ENCODE assay signal across 12 cellular contexts in genomic region chr11:131865860-131866259, GRCh38.
DNase-seq lines count a peak whose midpoint lies in the region; ATAC-seq and TF ChIP-seq lines count a peak whose summit lies in the region.
"Had no signal": no experiment of that assay in that cellular context is flagged by ENCODE, and none has a peak within 500 bp of the region (broad histone marks: within the 10 kb centered on the region; RNA-seq: fewer than 3 reads in every experiment).

No MANE protein-coding gene starts in this region.

- no CpG with 5 or more reads among the region's 3 CpGs for WGBS in neuronal stem cell (ENCODE audit: extremely low coverage in 2 of 2, insufficient read length in 2 of 2, insufficient replicate concordance in 1 of 2), 2 donors
- 82 to 84% methylated on average over 3 of the region's 3 CpGs for WGBS in lower leg skin, 2 donors

- H3K4me3 ChIP-seq in GM23338, result no peak overlapping the region
- H3K4me3 ChIP-seq in neuronal stem cell (ENCODE audit: low read length in 2 of 2), result peak overlapping the region in 1 of 2 donors; percentile 47
- no peak overlapping the region for H3K4me3 ChIP-seq in lower leg skin (ENCODE audit: low read depth, poor library complexity, severe bottlenecking)
- H3K4me3 ChIP-seq: A549, K562 had no signal

- H3K27me3 ChIP-seq in GM23338 (ENCODE audit: insufficient read depth), result no peaks in the 10 kb centered on the region
- peaks cover 0 to 2% (median 0%) of the 10 kb centered on the region in 3 experiments for H3K27me3 ChIP-seq in neuronal stem cell (ENCODE audit: control insufficient read depth in 3 of 3, insufficient read depth in 3 of 3, low read depth in 1 of 3, low read length in 3 of 3)

- peaks cover 3% of the 10 kb centered on the region for H3K9me2 ChIP-seq in GM23338 (ENCODE audit: insufficient read depth)

- TF ChIP-seq POLR2A in lower leg skin (IDR thresholded peaks at IDR 0.05), result no peak

- H3K27ac Mint-ChIP-seq in GM23338, result peak overlapping the region; percentile 15; the same call in 1 of the 2 replicates
- peak overlapping the region in 3 of 5 experiments; percentile 17 to 69 (median 18) for H3K27ac Mint-ChIP-seq in brain
- H3K27ac Mint-ChIP-seq: CD4-positive, CD25-positive, alpha-beta regulatory T cell had no signal

- H3K4ac ChIP-seq in neuronal stem cell (ENCODE audit: low read length), result no peak overlapping the region

- H2BK12ac ChIP-seq in neuronal stem cell (ENCODE audit: low read length), result no peak overlapping the region

- DNase-seq in GM23338 (ENCODE audit: low spot score) (no peak), neuronal stem cell (ENCODE audit: low spot score) (no peak), HCEC 1CT (no peak), lower leg skin (ENCODE audit: low spot score in 2 of 2) (no peak)
- DNase-seq: CD4-positive, CD25-positive, alpha-beta regulatory T cell; DMS53; GF-D8; H7 had no signal

- peak overlapping the region; percentile 71; the same call in 1 of the 2 replicates for H3K27ac ChIP-seq in GM23338 (ENCODE audit: low read depth)
- no peak overlapping the region for H3K27ac ChIP-seq in neuronal stem cell (replicated peaks; ENCODE audit: low read length)
- H3K27ac ChIP-seq: A549 had no signal

- no peaks in the 10 kb centered on the region for H3K9me3 Mint-ChIP-seq in GM23338
- no peaks in the 10 kb centered on the region for H3K9me3 Mint-ChIP-seq in brain

- H3K36me3 Mint-ChIP-seq in GM23338 (ENCODE audit: low read depth) (no peaks in the 10 kb centered on the region), brain (no peaks in the 10 kb centered on the region)
- H3K36me3 Mint-ChIP-seq: CD4-positive, CD25-positive, alpha-beta regulatory T cell had no signal

- no peak overlapping the region for H3K9ac ChIP-seq in neuronal stem cell (ENCODE audit: low read depth, low read length, poor library complexity)

- H3K36me3 ChIP-seq in GM23338 (ENCODE audit: insufficient read depth), result no peaks in the 10 kb centered on the region
- no peaks in the 10 kb centered on the region for H3K36me3 ChIP-seq in neuronal stem cell (replicated peaks in 1 of 2; ENCODE audit: control insufficient read depth in 2 of 2, insufficient read depth in 2 of 2, low read length in 2 of 2)

- H2BK5ac ChIP-seq in neuronal stem cell (ENCODE audit: low read length), result no peak overlapping the region

- peaks cover 64% of the 10 kb centered on the region for H3K4me1 Mint-ChIP-seq in GM23338
- H3K4me1 Mint-ChIP-seq in brain, result peaks cover 53% of the 10 kb centered on the region
- H3K4me1 Mint-ChIP-seq: CD4-positive, CD25-positive, alpha-beta regulatory T cell had no signal

- peaks cover 7% of the 10 kb centered on the region; the same call in 1 of the 2 replicates for H3F3A ChIP-seq in GM23338 (replicated peaks; ENCODE audit: low read depth)

- no peaks in the 10 kb centered on the region for H3K79me2 ChIP-seq in GM23338 (replicated peaks; ENCODE audit: insufficient read depth)

- no peak overlapping the region for H3K4me2 ChIP-seq in GM23338
- no peak overlapping the region for H3K4me2 ChIP-seq in neuronal stem cell (ENCODE audit: insufficient read depth, low read length, poor library complexity, severe bottlenecking)
- H3K4me2 ChIP-seq: A549 had no signal

- peaks cover 2% of the 10 kb centered on the region for H3K79me1 ChIP-seq in neuronal stem cell (ENCODE audit: low read depth, low read length)

- H3K4me3 Mint-ChIP-seq in GM23338, result no peak overlapping the region
- H3K4me3 Mint-ChIP-seq in brain, result no peak overlapping the region
- H3K4me3 Mint-ChIP-seq: CD4-positive, CD25-positive, alpha-beta regulatory T cell had no signal

- no peak overlapping the region for H2BK120ac ChIP-seq in neuronal stem cell (ENCODE audit: low read depth, low read length)

- H4K91ac ChIP-seq in neuronal stem cell (ENCODE audit: low read depth, low read length, poor library complexity), result no peak overlapping the region

- peak overlapping the region; percentile 13 for H3K23ac ChIP-seq in neuronal stem cell (ENCODE audit: low read depth, low read length, poor library complexity)

- no peak for TF ChIP-seq CTCF in GM23338 (conservative IDR thresholded peaks at IDR 0.05; ENCODE audit: low read depth in 2 of 2)
- no peak for TF ChIP-seq CTCF in brain (conservative IDR thresholded peaks at IDR 0.05)
- TF ChIP-seq CTCF in lower leg skin (IDR thresholded peaks at IDR 0.05), result no peak

- intact Hi-C loops in lower leg skin (cut with DNase I; ENCODE audit: low total_unique reads), result no loop called here

- no peaks in the 10 kb centered on the region for H3K9me3 ChIP-seq in neuronal stem cell (replicated peaks in 1 of 2; ENCODE audit: control insufficient read depth in 2 of 2, insufficient read depth in 1 of 2, low read depth in 1 of 2, low read length in 2 of 2)
- H3K9me3 ChIP-seq: A549 had no signal

- H2AFZ ChIP-seq in GM23338, result no peak overlapping the region
- H2AFZ ChIP-seq in neuronal stem cell (ENCODE audit: low read length), result no peak overlapping the region

- H2AK5ac ChIP-seq in neuronal stem cell (ENCODE audit: low read depth, low read length), result no peak overlapping the region

- no peak for ATAC-seq in GM23338
- ATAC-seq in HG03280 (IDR thresholded peaks at IDR 0.05; ENCODE audit: unreplicated experiment), result no peak
- ATAC-seq: A549, K562 had no signal

- H4K8ac ChIP-seq in neuronal stem cell (ENCODE audit: low read depth, low read length), result peak overlapping the region; percentile 66

- H3K27me3 Mint-ChIP-seq in GM23338 (ENCODE audit: insufficient read depth, low read depth, poor library complexity), result peaks cover 8% of the 10 kb centered on the region
- peaks cover 9% of the 10 kb centered on the region for H3K27me3 Mint-ChIP-seq in brain
- H3K27me3 Mint-ChIP-seq: CD4-positive, CD25-positive, alpha-beta regulatory T cell had no signal

- no peak overlapping the region for H3K14ac ChIP-seq in neuronal stem cell (ENCODE audit: low read length)

- no peak overlapping the region for H2BK15ac ChIP-seq in neuronal stem cell (ENCODE audit: low read length)

- peaks cover 51% of the 10 kb centered on the region for H3K4me1 ChIP-seq in GM23338 (ENCODE audit: insufficient read depth)
- H3K4me1 ChIP-seq in neuronal stem cell (ENCODE audit: control insufficient read depth in 2 of 2, insufficient read depth in 1 of 2, low read depth in 1 of 2, low read length in 2 of 2), result peaks cover 4 to 18% of the 10 kb centered on the region in 2 donors
- H3K4me1 ChIP-seq: A549 had no signal

- H4K20me1 ChIP-seq in GM23338 (replicated peaks; ENCODE audit: insufficient read depth), result no peaks in the 10 kb centered on the region

- H3K18ac ChIP-seq in neuronal stem cell (ENCODE audit: low read length), result no peak overlapping the region

TF ChIP-seq in GM23338, 12 proteins besides CTCF, POLR2A, EP300 and RAD21 (continues in another document):
- no peak for TF ChIP-seq ETS1 (IDR thresholded peaks at IDR 0.05)
- TF ChIP-seq REST (IDR thresholded peaks at IDR 0.05; ENCODE audit: unreplicated experiment), result no peak
- TF ChIP-seq ZNF331 (CRISPR knock-in tag; IDR thresholded peaks at IDR 0.05; ENCODE audit: low read depth), result no peak
- TF ChIP-seq EZH2 (IDR thresholded peaks at IDR 0.05; ENCODE audit: low read depth, unreplicated experiment), result no peak
- no peak for TF ChIP-seq POLR2AphosphoS5 (IDR thresholded peaks at IDR 0.05; ENCODE audit: low read depth)
- no peak for TF ChIP-seq EZH2phosphoT487 (IDR thresholded peaks at IDR 0.05; ENCODE audit: unreplicated experiment)
- TF ChIP-seq JUNB (IDR thresholded peaks at IDR 0.05; ENCODE audit: unreplicated experiment), result no peak
- TF ChIP-seq NANOG (IDR thresholded peaks at IDR 0.05; ENCODE audit: borderline replicate concordance), result no peak
- no peak for TF ChIP-seq CREB1 (CRISPR knock-in tag; IDR thresholded peaks at IDR 0.05; ENCODE audit: low read depth)
- no peak for TF ChIP-seq STAT1 (IDR thresholded peaks at IDR 0.05; ENCODE audit: unreplicated experiment)
- TF ChIP-seq ZNF114 (CRISPR knock-in tag; IDR thresholded peaks at IDR 0.05), result no peak
